9 cellular contexts compared by ENCODE assay signal in genomic region chr3:188956839-188957489, GRCh38.
A peak's percentile ranks its signal among the peaks of the same experiment; 100 is the strongest.
DNase-seq lines count a peak whose midpoint lies in the region; ATAC-seq and TF ChIP-seq lines count a peak whose summit lies in the region.
"Had no signal": no experiment of that assay in that cellular context is flagged by ENCODE, and none has a peak within 500 bp of the region (broad histone marks: within the 10 kb centered on the region; RNA-seq: fewer than 3 reads in every experiment).

No MANE protein-coding gene starts in this region.

- DNase-seq in AG10803 (ENCODE audit: low read depth) (peak; percentile 71), NCI-H446 (lab: John Stamatoyannopoulos, UW) (peak; percentile 28 to 77), breast epithelium (ENCODE audit: low spot score in 2 of 2) (no peak), left kidney (ENCODE audit: low read depth, low spot score) (peak; percentile 82)

- no peaks in the 10 kb centered on the region for H3K36me3 ChIP-seq in breast epithelium

- intact Hi-C loops in breast epithelium (cut with DNase I; ENCODE audit: low total_unique reads): no loop called here

- H3K4me3 ChIP-seq in AG10803 (ENCODE audit: low read length) (no peak overlapping the region), GM12875 (ENCODE audit: low read depth, low read length) (no peak overlapping the region), breast epithelium (no peak overlapping the region)

- no peaks in the 10 kb centered on the region for H3K4me1 ChIP-seq in breast epithelium

- ATAC-seq in HG02870 (IDR thresholded peaks at IDR 0.05; ENCODE audit: unreplicated experiment) (no peak), HG03520 (IDR thresholded peaks at IDR 0.05; ENCODE audit: unreplicated experiment) (no peak), GM19467 (IDR thresholded peaks at IDR 0.05; ENCODE audit: unreplicated experiment) (no peak)

- no peaks in the 10 kb centered on the region for H3K27me3 ChIP-seq in breast epithelium

- H3K27ac ChIP-seq in breast epithelium: peak overlapping the region in 1 of 2 donors; percentile 4
- H3K27ac ChIP-seq: epithelial cell of prostate had no signal

- no peaks in the 10 kb centered on the region for H3K9me3 ChIP-seq in breast epithelium

- TF ChIP-seq POLR2A in breast epithelium (IDR thresholded peaks at IDR 0.05): no peak

- TF ChIP-seq CTCF in AG10803 (conservative IDR thresholded peaks at IDR 0.05; ENCODE audit: low read length) (peak; percentile 83), GM12875 (IDR thresholded peaks at IDR 0.05; ENCODE audit: borderline replicate concordance, insufficient read depth, low read depth, low read length) (peak; percentile 55; the same call in 1 of the 2 replicates), breast epithelium (IDR thresholded peaks at IDR 0.05) (peak; percentile 54 to 69 (median 65))

Comparison
In these comparisons a context has a peak if more than half of its experiments do, and no peak if none do; other contexts are left out.
1. DNase-seq: peak in AG10803 (single experiment), NCI-H446 (2 of 2) and left kidney (single experiment); none in breast epithelium (0 of 2).
2. Peak in every context shown above with its lines, with median percentiles within 50 percentile points of each other: CTCF ChIP-seq.